In the genomic region with DNA sequence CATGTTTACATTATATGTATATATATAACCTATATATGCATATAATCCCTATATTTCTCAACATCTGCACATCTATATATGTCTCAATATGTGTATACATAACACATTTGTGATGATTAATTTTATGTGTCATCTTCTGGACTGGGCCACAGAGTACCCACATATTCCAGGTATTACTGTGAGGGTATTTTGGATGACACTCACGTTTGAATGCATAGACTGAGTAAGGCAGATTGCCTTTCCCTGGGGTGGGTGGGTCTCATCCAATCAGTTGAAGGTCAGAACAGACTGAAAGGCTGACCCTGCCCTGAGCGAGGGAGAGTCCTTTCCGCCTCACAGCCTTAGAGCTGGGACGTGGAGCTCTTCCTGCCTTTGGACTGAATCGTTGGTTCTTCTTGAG, we compare ENCODE assay signal across 24 cellular contexts.
DNase-seq lines count a peak whose midpoint lies in the region; ATAC-seq, FAIRE-seq and TF ChIP-seq lines count a peak whose summit lies in the region.
"Had no signal": no experiment of that assay in that cellular context is flagged by ENCODE, and none has a peak within 500 bp of the region (broad histone marks: within the 10 kb centered on the region; RNA-seq: fewer than 3 reads in every experiment).

No MANE protein-coding gene starts in this region.

- H3K9me3 Mint-ChIP-seq in activated T-cell treated with anti-CD3 and anti-CD28 coated beads, Interleukin-2, amount 50 U/mL, for 72 hours, result peaks cover 0 to 2% of the 10 kb centered on the region in 2 donors
- H3K9me3 Mint-ChIP-seq: CD8-positive, alpha-beta T cell had no signal

- H3K27me3 ChIP-seq in K562 (ENCODE audit: control insufficient read depth in 2 of 2, insufficient read depth in 2 of 2, low read length in 2 of 2), result peaks cover 10 to 27% of the 10 kb centered on the region in 2 experiments; a peak in 3 of 5 replicates
- H3K27me3 ChIP-seq: BLaER1 had no signal

- WGBS in K562 (ENCODE audit: insufficient coverage, low coverage, missing lambda C conversion rate), result 0% methylated on average over 5 of the region's 5 CpGs

- H3K4me3 Mint-ChIP-seq in activated T-cell treated with anti-CD3 and anti-CD28 coated beads, Interleukin-2, amount 50 U/mL, for 72 hours, result no peak overlapping the region
- H3K4me3 Mint-ChIP-seq: B cell; CD4-positive, CD25-positive, alpha-beta regulatory T cell; CD8-positive, alpha-beta T cell; GM23338; H9; HFFc6 had no signal

- H3K4me3 ChIP-seq in K562, result no peak overlapping the region
- H3K4me3 ChIP-seq: BLaER1, GM23338 had no signal

- in situ Hi-C loops in K562 (cut with MboI), result no loop called here

- POLR2A ChIA-PET in K562 (lab: Yijun Ruan, JAX), result no interaction called here

- no peak for FAIRE-seq in K562 (lab: Jason Lieb, UNC)
- FAIRE-seq: A204.1, D721Med, GM12891, GM18507 had no signal

- no peak for TF ChIP-seq EP300 in K562 (IDR thresholded peaks at IDR 0.05; ENCODE audit: low read length)

- H3K9ac ChIP-seq in K562 (ENCODE audit: insufficient read depth in 1 of 2, low read depth in 2 of 2, low read length in 2 of 2), result no peak overlapping the region
- H3K9ac ChIP-seq: BLaER1 had no signal

- H3K9me3 ChIP-seq in K562 (replicated peaks; ENCODE audit: control insufficient read depth, insufficient read depth, low read depth, low read length), result no peaks in the 10 kb centered on the region

- H3K4me1 ChIP-seq in K562 (replicated peaks in 1 of 2; ENCODE audit: control insufficient read depth in 2 of 2, insufficient read depth in 2 of 2, low read length in 2 of 2), result no peaks in the 10 kb centered on the region
- H3K4me1 ChIP-seq: BLaER1 had no signal

- intact Hi-C loops in K562 (cut with micrococcal nuclease) (no loop called here), left colon (cut with DNase I, micrococcal nuclease) (no loop called here)

- no peaks in the 10 kb centered on the region for H3K4me1 Mint-ChIP-seq in activated T-cell treated with anti-CD3 and anti-CD28 coated beads, Interleukin-2, amount 50 U/mL, for 72 hours (ENCODE audit: low read depth)
- H3K4me1 Mint-ChIP-seq: B cell; CD4-positive, CD25-positive, alpha-beta regulatory T cell; GM23338; H9 had no signal

- no peaks in the 10 kb centered on the region for H4K20me1 ChIP-seq in K562 (replicated peaks; ENCODE audit: control insufficient read depth, insufficient read depth, low read length)
- H4K20me1 ChIP-seq: BLaER1 had no signal

- H3K36me3 Mint-ChIP-seq in activated T-cell treated with anti-CD3 and anti-CD28 coated beads, Interleukin-2, amount 50 U/mL, for 72 hours (ENCODE audit: insufficient read depth in 2 of 2), result no peaks in the 10 kb centered on the region
- H3K36me3 Mint-ChIP-seq: CD4-positive, CD25-positive, alpha-beta regulatory T cell; CD8-positive, alpha-beta T cell had no signal

- no peaks in the 10 kb centered on the region for H3K9me1 ChIP-seq in K562 (ENCODE audit: control insufficient read depth, insufficient read depth, low read length)

- TF ChIP-seq RAD21 in K562 (CRISPR knock-in tag; conservative IDR thresholded peaks at IDR 0.05 in 1 of 2, IDR thresholded peaks at IDR 0.05 in 1 of 2), result no peak

- ATAC-seq in activated CD4-positive, CD25-positive, alpha-beta regulatory T cell treated with anti-CD3 and anti-CD28 coated beads, Interleukin-2, amount 50 U/mL, for 24 hours, result peak; percentile 45 to 48
- peak; percentile 77 to 87 for ATAC-seq in activated T-cell treated with anti-CD3 and anti-CD28 coated beads, Interleukin-2, amount 50 U/mL, for 72 hours (replicated peaks in 1 of 2)
- ATAC-seq in K562 (no peak), left colon (no peak)
- ATAC-seq: CD8-positive, alpha-beta T cell; GM23338; HCT116 had no signal

- H3K4me2 ChIP-seq in K562 (ENCODE audit: insufficient read depth, low read length), result no peak overlapping the region
- H3K4me2 ChIP-seq: BLaER1, GM23338 had no signal

- TF ChIP-seq CTCF in K562 (IDR thresholded peaks at IDR 0.05 in 2 of 3, conservative IDR thresholded peaks at IDR 0.05 in 1 of 3; ENCODE audit: insufficient read depth in 2 of 3, low read depth in 1 of 3, low read length in 3 of 3), result no peak

- BruUV-seq in K562 (replicated peaks; lab: Mats Ljungman, UMichigan), result no TSS peak

- no peak for DNase-seq in activated CD4-positive, CD25-positive, alpha-beta regulatory T cell treated with anti-CD3 and anti-CD28 coated beads, Interleukin-2, amount 50 U/mL, for 72 hours
- DNase-seq in activated T-cell treated with anti-CD3 and anti-CD28 coated beads, Interleukin-2, amount 50 U/mL, for 72 hours, result no peak
- no peak for DNase-seq in activated T-cell treated with anti-CD3 and anti-CD28 coated beads, Interleukin-2, amount 50 U/mL, for 48 hours
- peak; percentile 11 for DNase-seq in COLO668 (lab: John Stamatoyannopoulos, UW; ENCODE audit: unreplicated experiment)
- no peak for DNase-seq in K562 (ENCODE audit: extremely low read depth in 1 of 4, low spot score in 3 of 4)
- no peak for DNase-seq in NCI-H2171 treated with DMSO at 0.1 percent for 48 hours (lab: John Stamatoyannopoulos, UW)
- DNase-seq in left colon, result no peak
- DNase-seq: CD4-positive, CD25-positive, alpha-beta regulatory T cell; CD8-positive, alpha-beta T cell; DMS 273 treated with DMSO at 0.1 percent for 48 hours; GF-D8; H9; HFFc6 had no signal

- H3K79me2 ChIP-seq in K562 (ENCODE audit: control insufficient read depth, insufficient read depth, low read length), result no peaks in the 10 kb centered on the region

- CTCF ChIA-PET in K562 (lab: Yijun Ruan, JAX; ENCODE audit: low intra/inter-chr PET ratio), result no interaction called here

- H3K27me3 Mint-ChIP-seq in activated T-cell treated with anti-CD3 and anti-CD28 coated beads, Interleukin-2, amount 50 U/mL, for 72 hours (ENCODE audit: low read depth), result peaks cover 16% of the 10 kb centered on the region

- no peak overlapping the region for H3K27ac ChIP-seq in K562 (ENCODE audit: extremely low read depth, low read depth, low read length)
- H3K27ac ChIP-seq: 22Rv1, BLaER1, C4-2B had no signal

- H2AFZ ChIP-seq in K562 (ENCODE audit: low read depth, low read length), result no peak overlapping the region

- no peak overlapping the region for H3K27ac Mint-ChIP-seq in activated T-cell treated with anti-CD3 and anti-CD28 coated beads, Interleukin-2, amount 50 U/mL, for 72 hours
- H3K27ac Mint-ChIP-seq: B cell; CD8-positive, alpha-beta T cell; GM23338; H9; HFFc6 had no signal

- no peak for TF ChIP-seq POLR2A in K562 (conservative IDR thresholded peaks at IDR 0.05)

- H3K36me3 ChIP-seq in K562 (ENCODE audit: control insufficient read depth, insufficient read depth, low read length), result no peaks in the 10 kb centered on the region
- H3K36me3 ChIP-seq: BLaER1 had no signal

TF ChIP-seq in K562, 482 proteins besides CTCF, POLR2A, EP300 and RAD21:
- TF ChIP-seq SRSF3 (IDR thresholded peaks at IDR 0.05; ENCODE audit: insufficient read depth, low read length) (no peak), ZNF134 (CRISPR knock-in tag; conservative IDR thresholded peaks at IDR 0.05) (peak; percentile 79)
TF ChIP-seq in K562: peak in this region for 1.

Comparison
In these comparisons a context has a peak if more than half of its experiments do, and no peak if none do; other contexts are left out.
1. ATAC-seq: peak in activated CD4-positive, CD25-positive, alpha-beta regulatory T cell treated with anti-CD3 and anti-CD28 coated beads, Interleukin-2, amount 50 U/mL, for 24 hours (2 of 2) and activated T-cell treated with anti-CD3 and anti-CD28 coated beads, Interleukin-2, amount 50 U/mL, for 72 hours (2 of 2); none in K562 (single experiment) and left colon (single experiment).